Comparison of ENCODE assay signal across 2 cellular contexts in the genomic region with DNA sequence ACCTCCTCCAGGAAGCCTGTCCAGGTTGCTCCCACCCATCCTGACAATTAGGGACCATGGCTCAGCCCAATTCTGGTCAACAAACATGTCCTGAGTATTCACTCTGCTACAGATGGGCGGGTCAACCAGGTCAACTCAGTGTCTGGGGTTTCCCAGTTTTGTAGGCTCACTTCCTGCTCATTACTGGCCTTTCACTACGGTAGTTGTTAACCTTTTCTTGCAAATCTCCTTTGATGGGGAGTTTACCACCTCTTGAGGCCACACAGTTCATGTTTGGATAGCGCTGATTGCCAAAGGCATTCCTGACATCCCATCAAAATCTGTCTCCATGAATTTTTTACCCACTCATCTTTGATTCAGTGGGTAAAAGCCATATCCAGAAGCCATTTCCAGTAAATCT.
A peak's percentile ranks its signal among the peaks of the same experiment; 100 is the strongest.
TF ChIP-seq lines count a peak whose summit lies in the region.

No MANE protein-coding gene starts in this region.

TF ChIP-seq in GM12891, 5 proteins besides CTCF, POLR2A, EP300 and RAD21:
- peak; percentile 77 for TF ChIP-seq SPI1 (IDR thresholded peaks at IDR 0.05; ENCODE audit: low read depth, low read length)
- no peak for TF ChIP-seq POU2F2 (IDR thresholded peaks at IDR 0.05; ENCODE audit: low read depth, low read length)
- TF ChIP-seq TAF1 (IDR thresholded peaks at IDR 0.05; ENCODE audit: low read depth, low read length): no peak
TF ChIP-seq in GM12891: peak in this region for 1.

TF ChIP-seq in GM12878, 131 proteins besides CTCF, POLR2A, EP300 and RAD21 (continues in another document):
- TF ChIP-seq CREM (IDR thresholded peaks at IDR 0.05; ENCODE audit: low read depth) (no peak), TARDBP (IDR thresholded peaks at IDR 0.05; ENCODE audit: borderline replicate concordance) (no peak), LARP7 (IDR thresholded peaks at IDR 0.05) (no peak), MYB (IDR thresholded peaks at IDR 0.05; ENCODE audit: borderline replicate concordance, low read depth, low read length) (no peak), ZBTB33 (IDR thresholded peaks at IDR 0.05) (no peak), SREBF1 (IDR thresholded peaks at IDR 0.05; ENCODE audit: low read length) (no peak), NKRF (conservative IDR thresholded peaks at IDR 0.05) (no peak), RFX5 (IDR thresholded peaks at IDR 0.05; ENCODE audit: low read depth, low read length) (no peak), DPF2 (IDR thresholded peaks at IDR 0.05) (0 out of 2 replicates have a peak, but pooled peaks have one; percentile 36), NFXL1 (IDR thresholded peaks at IDR 0.05; ENCODE audit: borderline replicate concordance) (no peak), POLR2AphosphoS5 (IDR thresholded peaks at IDR 0.05; ENCODE audit: low read length) (no peak), E2F4 (IDR thresholded peaks at IDR 0.05; ENCODE audit: low read depth, low read length) (no peak), BRCA1 (IDR thresholded peaks at IDR 0.05; ENCODE audit: low read depth, low read length) (no peak), SMARCA5 (IDR thresholded peaks at IDR 0.05) (no peak), KDM1A (IDR thresholded peaks at IDR 0.05; ENCODE audit: borderline replicate concordance) (no peak), ASH2L (IDR thresholded peaks at IDR 0.05; ENCODE audit: borderline replicate concordance, low read depth) (no peak), STAT3 (IDR thresholded peaks at IDR 0.05; ENCODE audit: low read depth, low read length) (no peak), HDAC2 (IDR thresholded peaks at IDR 0.05) (no peak), SUPT20H (IDR thresholded peaks at IDR 0.05; ENCODE audit: borderline replicate concordance, control insufficient read depth, low read depth, low read length) (no peak), TCF12 (IDR thresholded peaks at IDR 0.05; ENCODE audit: low read depth, low read length) (no peak), USF1 (IDR thresholded peaks at IDR 0.05; ENCODE audit: borderline replicate concordance, extremely low read length, insufficient read depth, low read depth, low read length) (no peak), SPI1 (IDR thresholded peaks at IDR 0.05; ENCODE audit: borderline replicate concordance, insufficient read depth, low read depth, low read length) (peak; percentile 75), NBN (IDR thresholded peaks at IDR 0.05) (no peak), ZNF384 (IDR thresholded peaks at IDR 0.05; ENCODE audit: borderline replicate concordance, low read depth, low read length) (no peak), SIX5 (IDR thresholded peaks at IDR 0.05; ENCODE audit: low read depth, low read length, severe bottlenecking) (no peak), MLLT1 (IDR thresholded peaks at IDR 0.05) (no peak), IKZF1 (conservative IDR thresholded peaks at IDR 0.05) (peak; percentile 78), SUZ12 (IDR thresholded peaks at IDR 0.05; ENCODE audit: unreplicated experiment) (no peak), POU2F2 (IDR thresholded peaks at IDR 0.05; ENCODE audit: borderline replicate concordance, low read depth, low read length) (peak; percentile 19; the same call in 1 of the 3 replicates), ZNF687 (IDR thresholded peaks at IDR 0.05) (peak; percentile 71; the same call in 1 of the 2 replicates), MYC (IDR thresholded peaks at IDR 0.05; ENCODE audit: insufficient read depth, insufficient read length, insufficient replicate concordance, low read length, severe bottlenecking) (no peak), RBBP5 (conservative IDR thresholded peaks at IDR 0.05) (no peak), ATF3 (IDR thresholded peaks at IDR 0.05; ENCODE audit: borderline replicate concordance, extremely low read depth, low read depth, low read length) (no peak), YBX1 (IDR thresholded peaks at IDR 0.05) (no peak), CBX5 (IDR thresholded peaks at IDR 0.05; ENCODE audit: low read depth) (no peak), PAX8 (IDR thresholded peaks at IDR 0.05) (no peak), CREB1 (IDR thresholded peaks at IDR 0.05; ENCODE audit: low read depth) (0 out of 2 replicates have a peak, but pooled peaks have one; percentile 24), WRNIP1 (IDR thresholded peaks at IDR 0.05; ENCODE audit: borderline replicate concordance, low read depth, low read length) (no peak), RELB (IDR thresholded peaks at IDR 0.05; ENCODE audit: low read depth) (peak; percentile 81), TCF3 (IDR thresholded peaks at IDR 0.05; ENCODE audit: borderline replicate concordance, insufficient read depth, low read depth, low read length) (no peak), FOXK2 (IDR thresholded peaks at IDR 0.05) (no peak), CEBPB (IDR thresholded peaks at IDR 0.05; ENCODE audit: borderline replicate concordance in 1 of 2, low read depth in 2 of 2, low read length in 2 of 2) (no peak), RUNX3 (IDR thresholded peaks at IDR 0.05; ENCODE audit: low read length) (no peak; the same call in 1 of the 2 replicates), NR2C2 (IDR thresholded peaks at IDR 0.05; ENCODE audit: borderline replicate concordance, control insufficient read depth, insufficient read length, low read depth) (no peak), BCLAF1 (IDR thresholded peaks at IDR 0.05) (no peak), ESRRA (IDR thresholded peaks at IDR 0.05; ENCODE audit: low read length) (no peak), MXI1 (IDR thresholded peaks at IDR 0.05; ENCODE audit: low read depth, low read length) (no peak)
